ENCODE assay signal across 10 cellular contexts in genomic region chr11:61946894-61947293, GRCh38. TPM values are rescaled to one million over a fixed set of nuclear protein-coding genes. Genes with fewer than 3 reads are reported as not detected.
A peak's percentile ranks its signal among the peaks of the same experiment; 100 is the strongest.
DNase-seq lines count a peak whose midpoint lies in the region; ATAC-seq, FAIRE-seq and TF ChIP-seq lines count a peak whose summit lies in the region.
"Had no signal": no experiment of that assay in that cellular context is flagged by ENCODE, and none has a peak within 500 bp of the region (broad histone marks: within the 10 kb centered on the region; RNA-seq: fewer than 3 reads in every experiment).

No MANE protein-coding gene starts in this region.

- no TSS peak for BruUV-seq in K562 (replicated peaks; lab: Mats Ljungman, UMichigan)

- no peak overlapping the region for H3K27ac ChIP-seq in K562 (ENCODE audit: extremely low read depth, low read depth, low read length)
- peak overlapping the region; percentile 41 to 64 for H3K27ac ChIP-seq in tibial artery
- no peak overlapping the region for H3K27ac ChIP-seq in sigmoid colon
- H3K27ac ChIP-seq: HL-60 had no signal

- peak overlapping the region; percentile 17 for H3K27ac Mint-ChIP-seq in mesothelial cell of epicardium
- H3K27ac Mint-ChIP-seq: CD4-positive, alpha-beta T cell had no signal

- H3K27me3 Mint-ChIP-seq in mesothelial cell of epicardium (ENCODE audit: low read depth) = no peaks in the 10 kb centered on the region

- no peak for FAIRE-seq in K562 (lab: Jason Lieb, UNC)
- FAIRE-seq: HTR-8/SVneo had no signal

- no peak overlapping the region for H3K4me3 Mint-ChIP-seq in mesothelial cell of epicardium
- H3K4me3 Mint-ChIP-seq: CD4-positive, alpha-beta T cell had no signal

- ATAC-seq in K562 (no peak), GM19397 (IDR thresholded peaks at IDR 0.05; ENCODE audit: unreplicated experiment) (no peak)

- intact Hi-C loops in K562 (cut with micrococcal nuclease) = loop anchor here (1.0 kb wide), 3 partner anchors 48 to 107 kb away; no protein-coding TSS in a partner anchor
- intact Hi-C loops in tibial artery (cut with DNase I; ENCODE audit: low total_unique reads) = loop anchor here (2.0 to 5.0 kb wide), 2 partner anchors 48 to 150 kb away; no protein-coding TSS in a partner anchor
- intact Hi-C loops in sigmoid colon (cut with DNase I) = loop anchor here (1.0 to 2.0 kb wide), 3 partner anchors 48 to 150 kb away; no protein-coding TSS in a partner anchor

- H4K20me1 ChIP-seq in K562 (replicated peaks; ENCODE audit: control insufficient read depth, insufficient read depth, low read length) = no peaks in the 10 kb centered on the region

- POLR2A ChIA-PET in K562 (lab: Yijun Ruan, JAX) = interaction anchor here (0.8 to 14.1 kb wide), 7 partner anchors 11 to 149 kb away, joined by 3 to 327 read pairs (median 4); partner anchors contain the start of gene FTH1

- H3K9me3 Mint-ChIP-seq in mesothelial cell of epicardium = no peaks in the 10 kb centered on the region
- H3K9me3 Mint-ChIP-seq: CD4-positive, alpha-beta T cell had no signal

- TF ChIP-seq POLR2A in K562 (conservative IDR thresholded peaks at IDR 0.05) = no peak
- TF ChIP-seq POLR2A in sigmoid colon (IDR thresholded peaks at IDR 0.05) = no peak

- peaks cover 5% of the 10 kb centered on the region for H3K9me1 ChIP-seq in K562 (ENCODE audit: control insufficient read depth, insufficient read depth, low read length)

- peak overlapping the region; percentile 85; the same call in 1 of the 2 replicates for H2AFZ ChIP-seq in K562 (ENCODE audit: low read depth, low read length)

- peaks cover 20% of the 10 kb centered on the region for H3K4me1 Mint-ChIP-seq in mesothelial cell of epicardium

- in situ Hi-C loops in K562 (cut with MboI) = loop anchor here (5.0 kb wide), 1 partner anchor 50 kb away; no protein-coding TSS in a partner anchor

- TF ChIP-seq EP300 in K562 (IDR thresholded peaks at IDR 0.05; ENCODE audit: low read length) (no peak), sigmoid colon (IDR thresholded peaks at IDR 0.05) (no peak)

- TF ChIP-seq CTCF in K562 (IDR thresholded peaks at IDR 0.05 in 2 of 3, conservative IDR thresholded peaks at IDR 0.05 in 1 of 3; ENCODE audit: insufficient read depth in 2 of 3, low read depth in 1 of 3, low read length in 3 of 3) = no peak
- no peak for TF ChIP-seq CTCF in mesothelial cell of epicardium (IDR thresholded peaks at IDR 0.05; ENCODE audit: unreplicated experiment)
- no peak for TF ChIP-seq CTCF in tibial artery (IDR thresholded peaks at IDR 0.05)
- TF ChIP-seq CTCF in sigmoid colon (IDR thresholded peaks at IDR 0.05) = no peak

- H3K9me3 ChIP-seq in K562 (replicated peaks; ENCODE audit: control insufficient read depth, insufficient read depth, low read depth, low read length) (no peaks in the 10 kb centered on the region), tibial artery (no peaks in the 10 kb centered on the region), sigmoid colon (no peaks in the 10 kb centered on the region)

- TF ChIP-seq RAD21 in K562 (CRISPR knock-in tag; conservative IDR thresholded peaks at IDR 0.05 in 1 of 2, IDR thresholded peaks at IDR 0.05 in 1 of 2) = no peak

- peaks cover 19 to 27% of the 10 kb centered on the region in 2 experiments; a peak in 4 of 5 replicates for H3K4me1 ChIP-seq in K562 (replicated peaks in 1 of 2; ENCODE audit: control insufficient read depth in 2 of 2, insufficient read depth in 2 of 2, low read length in 2 of 2)
- peaks cover 0 to 31% (median 22%) of the 10 kb centered on the region in 4 donors for H3K4me1 ChIP-seq in tibial artery
- peaks cover 0 to 31% (median 22%) of the 10 kb centered on the region in 4 donors for H3K4me1 ChIP-seq in sigmoid colon

- peak overlapping the region in 1 of 2 experiments; percentile 69; a peak in 1 of 4 replicates for H3K9ac ChIP-seq in K562 (ENCODE audit: insufficient read depth in 1 of 2, low read depth in 2 of 2, low read length in 2 of 2)

- no peaks in the 10 kb centered on the region for H3K36me3 ChIP-seq in K562 (ENCODE audit: control insufficient read depth, insufficient read depth, low read length)
- H3K36me3 ChIP-seq in tibial artery = no peaks in the 10 kb centered on the region
- no peaks in the 10 kb centered on the region for H3K36me3 ChIP-seq in sigmoid colon

- CTCF ChIA-PET in K562 (lab: Yijun Ruan, JAX; ENCODE audit: low intra/inter-chr PET ratio) = interaction anchor here (1.1 to 4.5 kb wide), 3 partner anchors 47 to 76 kb away, joined by 4 to 98 read pairs (median 7); no protein-coding TSS in a partner anchor

- DNase-seq in COLO829 (ENCODE audit: low spot score) (peak; percentile 40), K562 (ENCODE audit: extremely low read depth in 1 of 4, low spot score in 3 of 4) (no peak), mesothelial cell of epicardium (ENCODE audit: low spot score in 2 of 2, unreplicated experiment in 2 of 2) (no peak), tibial artery (no peak), NCI-H187 (lab: John Stamatoyannopoulos, UW) (no peak), sigmoid colon (no peak)

- no peaks in the 10 kb centered on the region for H3K36me3 Mint-ChIP-seq in mesothelial cell of epicardium

- H3K4me2 ChIP-seq in K562 (ENCODE audit: insufficient read depth, low read length) = no peak overlapping the region

- 67% methylated on average over 5 of the region's 5 CpGs for WGBS in K562 (ENCODE audit: insufficient coverage, low coverage, missing lambda C conversion rate)
- 95 to 96% methylated on average over 5 of the region's 5 CpGs for WGBS in sigmoid colon, 2 donors

- no peaks in the 10 kb centered on the region for H3K27me3 ChIP-seq in K562 (ENCODE audit: control insufficient read depth in 2 of 2, insufficient read depth in 2 of 2, low read length in 2 of 2)
- H3K27me3 ChIP-seq in tibial artery = no peaks in the 10 kb centered on the region
- no peaks in the 10 kb centered on the region for H3K27me3 ChIP-seq in sigmoid colon

- no peaks in the 10 kb centered on the region for H3K79me2 ChIP-seq in K562 (ENCODE audit: control insufficient read depth, insufficient read depth, low read length)

- H3K4me3 ChIP-seq in K562 (no peak overlapping the region), tibial artery (no peak overlapping the region), sigmoid colon (no peak overlapping the region)

RNA-seq across cellular contexts. Expression of gene BEST1, which starts 3.3 kb away (rescaled TPM):
- total RNA-seq in K562 (2011; cell fraction: chromatin; rRNA removed; ENCODE audit: low replicate concordance) = 4.5 and 6.1 TPM in 2 replicates
- total RNA-seq in K562 (2011; cell fraction: nucleolus; rRNA removed) = 4.7 and 5.5 TPM in 2 replicates
- total RNA-seq in K562 (2011; cell fraction: nucleoplasm; rRNA removed) = 4.4 and 5.5 TPM in 2 replicates
- total RNA-seq in K562 (2014; rRNA removed) (0.36 and 0.61 TPM in 2 replicates), K562 (2014; rRNA removed; fragmentation: Illumina TruSeq; extraction: Trizol) (0.35 and 0.40 TPM in 2 replicates), K562 (2015; rRNA removed; fragmentation: Illumina TruSeq; extraction: Trizol) (0.07 and 0.11 TPM in 2 replicates), K562 (2021) (0.85 and 1.0 TPM in 2 replicates), mesothelial cell of epicardium (0.64 to 1.1 TPM (median 0.90 TPM) in 3 replicates), sigmoid colon (1 to 10 TPM in 3 of 4 donors, under 1 TPM in 1; 0.83 to 5.3 (median 3.3) TPM)
- polyA plus RNA-seq in K562 (2011; rRNA removed) (0.22 and 0.49 TPM in 2 replicates), K562 (2014; fragmentation: Illumina TruSeq; extraction: Trizol) (0.73 and 0.86 TPM in 2 replicates), K562 (2014; fragmentation: Nextera tagmentation; extraction: Ambion mirVana) (under 1 TPM; 0.27 to 0.62 TPM), K562 (2014; rRNA removed) (1.3 TPM in 2 replicates), sigmoid colon (1 to 10 TPM; 3.2 to 9.6 (median 7.6) TPM)
- 0.15 and 0.35 TPM in 2 replicates for polyA plus RNA-seq in K562 (2011; cell fraction: cytosol; rRNA removed)
- polyA plus RNA-seq in K562 (2011; cell fraction: nucleus; rRNA removed) = 1.4 and 1.9 TPM in 2 replicates
- 1.0 and 15.0 TPM in 2 replicates for polyA plus RNA-seq in K562 (2012)
- polyA minus RNA-seq in K562 (2011; rRNA and poly(A)+ RNA removed) = 0.28 and 0.66 TPM in 2 replicates
- not detected in 2 replicates for polyA minus RNA-seq in K562 (2011; cell fraction: cytosol; rRNA and poly(A)+ RNA removed)
- 0.67 and 2.3 TPM in 2 replicates for polyA minus RNA-seq in K562 (2011; cell fraction: nucleus; rRNA and poly(A)+ RNA removed)

RNA-seq across cellular contexts. Expression of gene FTH1, which starts 20.5 kb away (rescaled TPM):
- total RNA-seq in K562 (2011; cell fraction: chromatin; rRNA removed; ENCODE audit: low replicate concordance) = 340 and 424 TPM in 2 replicates
- total RNA-seq in K562 (2011; cell fraction: nucleolus; rRNA removed) = 235 and 254 TPM in 2 replicates
- total RNA-seq in K562 (2011; cell fraction: nucleoplasm; rRNA removed) = 466 and 809 TPM in 2 replicates
- total RNA-seq in K562 (2014; rRNA removed) (542 and 714 TPM in 2 replicates), K562 (2014; rRNA removed; fragmentation: Illumina TruSeq; extraction: Trizol) (854 and 941 TPM in 2 replicates), K562 (2015; rRNA removed; fragmentation: Illumina TruSeq; extraction: Trizol) (794 and 802 TPM in 2 replicates), K562 (2021) (1,987 and 1,991 TPM in 2 replicates), mesothelial cell of epicardium (1,419 to 1,500 TPM (median 1,460 TPM) in 3 replicates), sigmoid colon (1,000 to 10,000 TPM; 1,709 to 2,375 (median 1,954) TPM)
- polyA plus RNA-seq in K562 (2011; rRNA removed) (692 and 749 TPM in 2 replicates), K562 (2014; fragmentation: Illumina TruSeq; extraction: Trizol) (2,369 and 3,146 TPM in 2 replicates), K562 (2014; fragmentation: Nextera tagmentation; extraction: Ambion mirVana) (100 to 1,000 TPM; 370 to 426 TPM), K562 (2014; rRNA removed) (1,104 and 1,916 TPM in 2 replicates), sigmoid colon (over 10,000 TPM in 2 of 3 donors, 1,000 to 10,000 TPM in 1; 6,007 to 20,022 (median 13,142) TPM)
- 753 and 1,113 TPM in 2 replicates for polyA plus RNA-seq in K562 (2011; cell fraction: cytosol; rRNA removed)
- 360 and 464 TPM in 2 replicates for polyA plus RNA-seq in K562 (2011; cell fraction: nucleus; rRNA removed)
- 2,840 and 5,114 TPM in 2 replicates for polyA plus RNA-seq in K562 (2012)
- 797 and 971 TPM in 2 replicates for polyA minus RNA-seq in K562 (2011; rRNA and poly(A)+ RNA removed)
- polyA minus RNA-seq in K562 (2011; cell fraction: cytosol; rRNA and poly(A)+ RNA removed) = 687 and 1,035 TPM in 2 replicates
- 101 and 228 TPM in 2 replicates for polyA minus RNA-seq in K562 (2011; cell fraction: nucleus; rRNA and poly(A)+ RNA removed)

RNA-seq across cellular contexts. Expression of gene RAB3IL1, which starts 29.5 kb away (rescaled TPM):
- 21.2 and 46.4 TPM in 2 replicates for total RNA-seq in K562 (2011; cell fraction: chromatin; rRNA removed; ENCODE audit: low replicate concordance)
- total RNA-seq in K562 (2011; cell fraction: nucleolus; rRNA removed) = 27.3 and 33.0 TPM in 2 replicates
- total RNA-seq in K562 (2011; cell fraction: nucleoplasm; rRNA removed) = 19.3 and 24.0 TPM in 2 replicates
- 17.6 and 19.8 TPM in 2 replicates for total RNA-seq in K562 (2014; rRNA removed)
- 2.0 and 3.7 TPM in 2 replicates for total RNA-seq in K562 (2014; rRNA removed; fragmentation: Illumina TruSeq; extraction: Trizol)
- 8.9 and 10.3 TPM in 2 replicates for total RNA-seq in K562 (2015; rRNA removed; fragmentation: Illumina TruSeq; extraction: Trizol)
- 42.6 and 46.2 TPM in 2 replicates for total RNA-seq in K562 (2021)
- polyA plus RNA-seq in K562 (2011; rRNA removed) = 15.5 and 17.7 TPM in 2 replicates
- 18.3 and 41.7 TPM in 2 replicates for polyA plus RNA-seq in K562 (2011; cell fraction: cytosol; rRNA removed)
- polyA plus RNA-seq in K562 (2011; cell fraction: nucleus; rRNA removed) = 25.8 and 42.6 TPM in 2 replicates
- polyA plus RNA-seq in K562 (2012) = 15.9 and 29.1 TPM in 2 replicates
- 25.1 and 31.8 TPM in 2 replicates for polyA plus RNA-seq in K562 (2014; fragmentation: Illumina TruSeq; extraction: Trizol)
- polyA plus RNA-seq in K562 (2014; fragmentation: Nextera tagmentation; extraction: Ambion mirVana) = under 1 TPM; 0.15 to 0.25 TPM
- polyA plus RNA-seq in K562 (2014; rRNA removed) = 28.2 and 29.7 TPM in 2 replicates
- polyA minus RNA-seq in K562 (2011; rRNA and poly(A)+ RNA removed) = 6.1 and 11.2 TPM in 2 replicates
- 22.8 and 26.0 TPM in 2 replicates for polyA minus RNA-seq in K562 (2011; cell fraction: cytosol; rRNA and poly(A)+ RNA removed)
- 13.3 and 13.9 TPM in 2 replicates for polyA minus RNA-seq in K562 (2011; cell fraction: nucleus; rRNA and poly(A)+ RNA removed)
- 10.6 to 12.0 TPM (median 11.9 TPM) in 3 replicates for total RNA-seq in mesothelial cell of epicardium
- 10 to 100 TPM; 12.1 to 23.7 (median 19.6) TPM for total RNA-seq in sigmoid colon
- polyA plus RNA-seq in sigmoid colon = 10 to 100 TPM in 1 of 3 donors, 1 to 10 TPM in 2; 5.1 to 21.6 (median 7.0) TPM
- total RNA-seq: CD4-positive, alpha-beta T cell had no signal

RNA-seq across cellular contexts. Expression of gene FADS3, which starts 55.5 kb away (rescaled TPM):
- total RNA-seq in K562 (2011; cell fraction: chromatin; rRNA removed; ENCODE audit: low replicate concordance) = 196 and 689 TPM in 2 replicates
- total RNA-seq in K562 (2011; cell fraction: nucleolus; rRNA removed) = 626 and 786 TPM in 2 replicates
- 287 and 362 TPM in 2 replicates for total RNA-seq in K562 (2011; cell fraction: nucleoplasm; rRNA removed)
- total RNA-seq in K562 (2014; rRNA removed) = 92.7 and 125 TPM in 2 replicates
- 18.6 and 32.4 TPM in 2 replicates for total RNA-seq in K562 (2014; rRNA removed; fragmentation: Illumina TruSeq; extraction: Trizol)
- 55.1 and 55.3 TPM in 2 replicates for total RNA-seq in K562 (2015; rRNA removed; fragmentation: Illumina TruSeq; extraction: Trizol)
- 105 and 106 TPM in 2 replicates for total RNA-seq in K562 (2021)
- polyA plus RNA-seq in K562 (2011; rRNA removed) = 148 and 226 TPM in 2 replicates
- 155 and 315 TPM in 2 replicates for polyA plus RNA-seq in K562 (2011; cell fraction: cytosol; rRNA removed)
- polyA plus RNA-seq in K562 (2011; cell fraction: nucleus; rRNA removed) = 2,057 and 2,412 TPM in 2 replicates
- polyA plus RNA-seq in K562 (2012) = 65.8 and 82.0 TPM in 2 replicates
- polyA plus RNA-seq in K562 (2014; fragmentation: Illumina TruSeq; extraction: Trizol) = 92.0 and 101 TPM in 2 replicates
- 1 to 10 TPM in 1 of 2 experiments, under 1 TPM in 1; 0.97 to 3.3 TPM for polyA plus RNA-seq in K562 (2014; fragmentation: Nextera tagmentation; extraction: Ambion mirVana)
- polyA plus RNA-seq in K562 (2014; rRNA removed) = 133 and 139 TPM in 2 replicates
- polyA minus RNA-seq in K562 (2011; rRNA and poly(A)+ RNA removed) = 33.8 and 64.4 TPM in 2 replicates
- polyA minus RNA-seq in K562 (2011; cell fraction: cytosol; rRNA and poly(A)+ RNA removed) = 109 and 120 TPM in 2 replicates
- polyA minus RNA-seq in K562 (2011; cell fraction: nucleus; rRNA and poly(A)+ RNA removed) = 200 TPM in 2 replicates
- 6.1 to 8.9 TPM (median 8.0 TPM) in 3 replicates for total RNA-seq in mesothelial cell of epicardium
- 10 to 100 TPM; 21.1 to 57.9 (median 37.5) TPM for total RNA-seq in sigmoid colon
- 10 to 100 TPM in 1 of 3 donors, 1 to 10 TPM in 2; 1.4 to 21.5 (median 3.0) TPM for polyA plus RNA-seq in sigmoid colon

Comparison
In these comparisons a context has a peak if more than half of its experiments do, and no peak if none do; other contexts are left out.
1. H3K27ac ChIP-seq: peak in tibial artery (2 of 2); none in K562 (single experiment) and sigmoid colon (0 of 4).